18 cellular contexts compared by ENCODE assay signal in genomic region chr5:35338169-35338476, GRCh38.
DNase-seq lines count a peak whose midpoint lies in the region; ATAC-seq and TF ChIP-seq lines count a peak whose summit lies in the region.
"Had no signal": no experiment of that assay in that cellular context is flagged by ENCODE, and none has a peak within 500 bp of the region (broad histone marks: within the 10 kb centered on the region; RNA-seq: fewer than 3 reads in every experiment).

No MANE protein-coding gene starts in this region.

- TF ChIP-seq CTCF in GM23338 (conservative IDR thresholded peaks at IDR 0.05; ENCODE audit: low read depth in 2 of 2) = no peak

- H3K14ac ChIP-seq in trophoblast cell (ENCODE audit: low read length) = no peak overlapping the region

- ATAC-seq in GM23338 (peak; percentile 81), GM21515 (IDR thresholded peaks at IDR 0.05; ENCODE audit: unreplicated experiment) (no peak), HG02840 (IDR thresholded peaks at IDR 0.05; ENCODE audit: low FRiP score, unreplicated experiment) (no peak)
- ATAC-seq: GM12878 had no signal

- peaks cover 16% of the 10 kb centered on the region for H3K4me1 ChIP-seq in GM23338 (ENCODE audit: insufficient read depth)
- H3K4me1 ChIP-seq in ectodermal cell (ENCODE audit: control insufficient read depth, insufficient read depth, low read length) = no peaks in the 10 kb centered on the region
- H3K4me1 ChIP-seq in trophoblast cell (ENCODE audit: control insufficient read depth in 1 of 2, insufficient read depth in 2 of 2, low read length in 2 of 2) = peaks cover 4 to 6% of the 10 kb centered on the region in 2 experiments
- H3K4me1 ChIP-seq: BE2C, Caco-2, Peyer's patch had no signal

- H3K79me2 ChIP-seq in GM23338 (replicated peaks; ENCODE audit: insufficient read depth) (no peaks in the 10 kb centered on the region), trophoblast cell (ENCODE audit: control insufficient read depth, insufficient read depth, low read length, poor library complexity) (no peaks in the 10 kb centered on the region)

- no peak overlapping the region for H4K8ac ChIP-seq in trophoblast cell (ENCODE audit: low read depth, low read length)

- no peak overlapping the region for H2BK5ac ChIP-seq in trophoblast cell (ENCODE audit: low read depth, low read length, poor library complexity)

- peaks cover 9% of the 10 kb centered on the region for H3K9me3 Mint-ChIP-seq in GM23338

- H3K27ac Mint-ChIP-seq in GM23338 = peak overlapping the region; percentile 98
- H3K27ac Mint-ChIP-seq: CD4-positive, CD25-positive, alpha-beta regulatory T cell had no signal

- H3K4me2 ChIP-seq in GM23338 (peak overlapping the region; percentile 20; the same call in 1 of the 2 replicates), trophoblast cell (ENCODE audit: low read length) (no peak overlapping the region)

- H3K36me3 ChIP-seq in GM23338 (ENCODE audit: insufficient read depth) (no peaks in the 10 kb centered on the region), ectodermal cell (ENCODE audit: control insufficient read depth, insufficient read depth, low read length) (no peaks in the 10 kb centered on the region), trophoblast cell (ENCODE audit: control insufficient read depth in 1 of 2, insufficient read depth in 2 of 2, low read length in 2 of 2) (no peaks in the 10 kb centered on the region)
- H3K36me3 ChIP-seq: BE2C, Peyer's patch had no signal

- H2AFZ ChIP-seq in GM23338 (no peak overlapping the region), trophoblast cell (ENCODE audit: insufficient read depth, low read length, poor library complexity) (no peak overlapping the region)

- DNase-seq in GM23338 (ENCODE audit: low spot score) (peak; percentile 55), left kidney (ENCODE audit: low read depth, low spot score) (peak; percentile 21), trophoblast cell (peak; percentile 67 to 94), NCI-H2029 (lab: John Stamatoyannopoulos, UW) (no peak)
- DNase-seq: BE2C; Caco-2; CD4-positive, CD25-positive, alpha-beta regulatory T cell; NCI-H1092 treated with DMSO at 0.1 percent for 48 hours; NCI-H146; NCI-H2081 treated with DMSO at 0.1 percent for 48 hours; NCI-H510A; NCI-H748 treated with DMSO at 0.1 percent for 48 hours; NK-92 treated with Interleukin-12 subunit alpha and Interleukin-12 subunit beta, amount 100 ng/mL, for 24 hours; Peyer's patch had no signal

- no peak overlapping the region for H3K18ac ChIP-seq in trophoblast cell (ENCODE audit: low read length)

- H4K20me1 ChIP-seq in GM23338 (replicated peaks; ENCODE audit: insufficient read depth) = no peaks in the 10 kb centered on the region

- no peak overlapping the region for H2AK5ac ChIP-seq in trophoblast cell (ENCODE audit: low read length)

- no peak overlapping the region for H3K4me3 ChIP-seq in GM23338
- H3K4me3 ChIP-seq in ectodermal cell (ENCODE audit: insufficient read depth, low read depth, low read length) = no peak overlapping the region
- H3K4me3 ChIP-seq in trophoblast cell (ENCODE audit: low read depth, low read length) = no peak overlapping the region
- H3K4me3 ChIP-seq: GM12878, Peyer's patch had no signal

- H2BK12ac ChIP-seq in trophoblast cell (ENCODE audit: low read length) = no peak overlapping the region

- H3K27ac ChIP-seq in GM23338 (ENCODE audit: low read depth) (peak overlapping the region; percentile 76), ectodermal cell (ENCODE audit: insufficient read depth, low read depth, low read length, poor library complexity, severe bottlenecking) (peak overlapping the region; percentile 68), trophoblast cell (ENCODE audit: low read depth, low read length) (no peak overlapping the region)
- H3K27ac ChIP-seq: Peyer's patch had no signal

- H3K27me3 Mint-ChIP-seq in GM23338 (ENCODE audit: insufficient read depth, low read depth, poor library complexity) = peaks cover 5% of the 10 kb centered on the region
- H3K27me3 Mint-ChIP-seq: CD4-positive, CD25-positive, alpha-beta regulatory T cell had no signal

- H3K4me3 Mint-ChIP-seq in GM23338 = peak overlapping the region; percentile 34; the same call in 1 of the 3 replicates
- H3K4me3 Mint-ChIP-seq: CD4-positive, CD25-positive, alpha-beta regulatory T cell had no signal

- H3K4ac ChIP-seq in trophoblast cell (ENCODE audit: low read depth, low read length) = no peak overlapping the region

- no peaks in the 10 kb centered on the region for H3F3A ChIP-seq in GM23338 (replicated peaks; ENCODE audit: low read depth)

- no peak overlapping the region for H2BK120ac ChIP-seq in trophoblast cell (ENCODE audit: insufficient read depth, low read length, poor library complexity)

- no peaks in the 10 kb centered on the region for H3K9me3 ChIP-seq in ectodermal cell (ENCODE audit: control insufficient read depth, low read length)
- H3K9me3 ChIP-seq in trophoblast cell (ENCODE audit: insufficient read depth, low read depth, low read length) = peaks cover 3% of the 10 kb centered on the region
- H3K9me3 ChIP-seq: BE2C, Caco-2, Peyer's patch had no signal

- H3K9ac ChIP-seq in trophoblast cell (ENCODE audit: low read length) = no peak overlapping the region

- 0 out of 2 replicates have a peak, but pooled peaks cover 3% of the 10 kb centered on the region for H3K9me2 ChIP-seq in GM23338 (ENCODE audit: insufficient read depth)

- H3K27me3 ChIP-seq in GM23338 (ENCODE audit: insufficient read depth) (no peaks in the 10 kb centered on the region), ectodermal cell (ENCODE audit: control insufficient read depth, insufficient read depth, low read length, poor library complexity, severe bottlenecking) (no peaks in the 10 kb centered on the region), trophoblast cell (ENCODE audit: insufficient read depth, low read length) (no peaks in the 10 kb centered on the region)
- H3K27me3 ChIP-seq: BE2C, Peyer's patch had no signal

- H3K23ac ChIP-seq in trophoblast cell (ENCODE audit: low read length) = no peak overlapping the region

- no peak overlapping the region for H4K91ac ChIP-seq in trophoblast cell (ENCODE audit: low read depth, low read length)

- H4K12ac ChIP-seq in trophoblast cell (ENCODE audit: low read depth, low read length) = no peak overlapping the region

- H3K4me1 Mint-ChIP-seq in GM23338 = peaks cover 31% of the 10 kb centered on the region
- H3K4me1 Mint-ChIP-seq: CD4-positive, CD25-positive, alpha-beta regulatory T cell had no signal

- peaks cover 7% of the 10 kb centered on the region; the same call in 2 of the 3 replicates for H3K36me3 Mint-ChIP-seq in GM23338 (ENCODE audit: low read depth)
- H3K36me3 Mint-ChIP-seq: CD4-positive, CD25-positive, alpha-beta regulatory T cell had no signal

- peaks cover 6% of the 10 kb centered on the region for H3K79me1 ChIP-seq in trophoblast cell (ENCODE audit: low read length)

TF ChIP-seq in GM23338, 12 proteins besides CTCF, POLR2A, EP300 and RAD21 (continues in another document):
- TF ChIP-seq ZNF331 (CRISPR knock-in tag; IDR thresholded peaks at IDR 0.05; ENCODE audit: low read depth) = no peak
